ENCODE assay signal across 1 cellular context in the genomic region with DNA sequence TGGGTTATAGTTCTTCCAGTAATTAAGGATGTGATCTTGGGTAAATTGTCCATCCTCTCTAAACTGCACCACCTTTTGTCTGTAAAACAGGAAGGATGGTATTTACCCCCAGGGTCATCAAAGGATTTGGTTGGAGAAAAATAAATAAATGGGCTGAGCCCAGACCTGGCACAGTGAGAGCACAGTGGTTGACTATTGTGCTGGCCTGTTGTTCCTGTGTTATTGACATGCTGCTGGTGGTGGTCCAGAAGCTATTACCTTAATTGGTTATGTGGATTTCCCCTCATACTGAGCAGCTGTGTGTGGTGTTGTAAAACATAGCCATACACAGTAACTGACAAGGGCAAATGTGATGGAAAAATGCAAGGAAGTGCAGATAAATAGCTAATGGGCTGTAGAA.
TF ChIP-seq lines count a peak whose summit lies in the region.

No MANE protein-coding gene starts in this region.

TF ChIP-seq in HepG2, 621 proteins besides CTCF, POLR2A, EP300 and RAD21 (continued from another document):
- TF ChIP-seq, protein P1, sequence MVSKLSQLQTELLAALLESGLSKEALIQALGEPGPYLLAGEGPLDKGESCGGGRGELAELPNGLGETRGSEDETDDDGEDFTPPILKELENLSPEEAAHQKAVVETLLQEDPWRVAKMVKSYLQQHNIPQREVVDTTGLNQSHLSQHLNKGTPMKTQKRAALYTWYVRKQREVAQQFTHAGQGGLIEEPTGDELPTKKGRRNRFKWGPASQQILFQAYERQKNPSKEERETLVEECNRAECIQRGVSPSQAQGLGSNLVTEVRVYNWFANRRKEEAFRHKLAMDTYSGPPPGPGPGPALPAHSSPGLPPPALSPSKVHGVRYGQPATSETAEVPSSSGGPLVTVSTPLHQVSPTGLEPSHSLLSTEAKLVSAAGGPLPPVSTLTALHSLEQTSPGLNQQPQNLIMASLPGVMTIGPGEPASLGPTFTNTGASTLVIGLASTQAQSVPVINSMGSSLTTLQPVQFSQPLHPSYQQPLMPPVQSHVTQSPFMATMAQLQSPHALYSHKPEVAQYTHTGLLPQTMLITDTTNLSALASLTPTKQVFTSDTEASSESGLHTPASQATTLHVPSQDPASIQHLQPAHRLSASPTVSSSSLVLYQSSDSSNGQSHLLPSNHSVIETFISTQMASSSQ (IDR thresholded peaks at IDR 0.05; ENCODE audit: low read depth) = no peak
- TF ChIP-seq, protein P1 (CRISPR knock-in tag; IDR thresholded peaks at IDR 0.05; ENCODE audit: borderline replicate concordance) = no peak
- TF ChIP-seq, protein P2, sequence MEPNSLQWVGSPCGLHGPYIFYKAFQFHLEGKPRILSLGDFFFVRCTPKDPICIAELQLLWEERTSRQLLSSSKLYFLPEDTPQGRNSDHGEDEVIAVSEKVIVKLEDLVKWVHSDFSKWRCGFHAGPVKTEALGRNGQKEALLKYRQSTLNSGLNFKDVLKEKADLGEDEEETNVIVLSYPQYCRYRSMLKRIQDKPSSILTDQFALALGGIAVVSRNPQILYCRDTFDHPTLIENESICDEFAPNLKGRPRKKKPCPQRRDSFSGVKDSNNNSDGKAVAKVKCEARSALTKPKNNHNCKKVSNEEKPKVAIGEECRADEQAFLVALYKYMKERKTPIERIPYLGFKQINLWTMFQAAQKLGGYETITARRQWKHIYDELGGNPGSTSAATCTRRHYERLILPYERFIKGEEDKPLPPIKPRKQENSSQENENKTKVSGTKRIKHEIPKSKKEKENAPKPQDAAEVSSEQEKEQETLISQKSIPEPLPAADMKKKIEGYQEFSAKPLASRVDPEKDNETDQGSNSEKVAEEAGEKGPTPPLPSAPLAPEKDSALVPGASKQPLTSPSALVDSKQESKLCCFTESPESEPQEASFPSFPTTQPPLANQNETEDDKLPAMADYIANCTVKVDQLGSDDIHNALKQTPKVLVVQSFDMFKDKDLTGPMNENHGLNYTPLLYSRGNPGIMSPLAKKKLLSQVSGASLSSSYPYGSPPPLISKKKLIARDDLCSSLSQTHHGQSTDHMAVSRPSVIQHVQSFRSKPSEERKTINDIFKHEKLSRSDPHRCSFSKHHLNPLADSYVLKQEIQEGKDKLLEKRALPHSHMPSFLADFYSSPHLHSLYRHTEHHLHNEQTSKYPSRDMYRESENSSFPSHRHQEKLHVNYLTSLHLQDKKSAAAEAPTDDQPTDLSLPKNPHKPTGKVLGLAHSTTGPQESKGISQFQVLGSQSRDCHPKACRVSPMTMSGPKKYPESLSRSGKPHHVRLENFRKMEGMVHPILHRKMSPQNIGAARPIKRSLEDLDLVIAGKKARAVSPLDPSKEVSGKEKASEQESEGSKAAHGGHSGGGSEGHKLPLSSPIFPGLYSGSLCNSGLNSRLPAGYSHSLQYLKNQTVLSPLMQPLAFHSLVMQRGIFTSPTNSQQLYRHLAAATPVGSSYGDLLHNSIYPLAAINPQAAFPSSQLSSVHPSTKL (CRISPR knock-in tag; IDR thresholded peaks at IDR 0.05) = peak; percentile 77
- TF ChIP-seq, protein P3, sequence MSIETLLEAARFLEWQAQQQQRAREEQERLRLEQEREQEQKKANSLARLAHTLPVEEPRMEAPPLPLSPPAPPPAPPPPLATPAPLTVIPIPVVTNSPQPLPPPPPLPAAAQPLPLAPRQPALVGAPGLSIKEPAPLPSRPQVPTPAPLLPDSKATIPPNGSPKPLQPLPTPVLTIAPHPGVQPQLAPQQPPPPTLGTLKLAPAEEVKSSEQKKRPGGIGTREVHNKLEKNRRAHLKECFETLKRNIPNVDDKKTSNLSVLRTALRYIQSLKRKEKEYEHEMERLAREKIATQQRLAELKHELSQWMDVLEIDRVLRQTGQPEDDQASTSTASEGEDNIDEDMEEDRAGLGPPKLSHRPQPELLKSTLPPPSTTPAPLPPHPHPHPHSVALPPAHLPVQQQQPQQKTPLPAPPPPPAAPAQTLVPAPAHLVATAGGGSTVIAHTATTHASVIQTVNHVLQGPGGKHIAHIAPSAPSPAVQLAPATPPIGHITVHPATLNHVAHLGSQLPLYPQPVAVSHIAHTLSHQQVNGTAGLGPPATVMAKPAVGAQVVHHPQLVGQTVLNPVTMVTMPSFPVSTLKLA (IDR thresholded peaks at IDR 0.05) = no peak
- TF ChIP-seq FOXP1 (IDR thresholded peaks at IDR 0.05) (no peak), FOXP1 (CRISPR knock-in tag; IDR thresholded peaks at IDR 0.05) (peak; percentile 61)
TF ChIP-seq in HepG2: peak in this region for 25.
